Comparison of ENCODE assay signal across 8 cellular contexts in genomic region chr5:273091-273490, GRCh38. TPM values are rescaled to one million over a fixed set of nuclear protein-coding genes. Genes with fewer than 3 reads are reported as not detected.
DNase-seq lines count a peak whose midpoint lies in the region; ATAC-seq and TF ChIP-seq lines count a peak whose summit lies in the region.
"Not testable (repeated sequence)": the region's sequence is repeated elsewhere in the genome, so short reads cannot be mapped to it uniquely, and the experiment has no call there.

No MANE protein-coding gene starts in this region.

- not testable (repeated sequence) for H3K27me3 Mint-ChIP-seq in activated CD8-positive, alpha-beta memory T cell treated with anti-CD3 and anti-CD28 coated beads, Interleukin-2, amount 10 ng/mL, durations not matched to agents 7 days and 5 days; brain; naive thymus-derived CD8-positive, alpha-beta T cell; stimulated activated naive CD8-positive, alpha-beta T cell treated with anti-CD3 and anti-CD28 coated beads, Interleukin-15, Interleukin-2, amounts not matched to agents 100 ng/mL and 50 ng/mL, for 24 hours

- H3K9me3 ChIP-seq in Panc1 (ENCODE audit: control insufficient read depth, insufficient read depth, low read depth, low read length): not testable (repeated sequence)

- H3K4me3 ChIP-seq in HL-60 (replicated peaks; ENCODE audit: insufficient read depth, low read length): peak overlapping the region; percentile 22
- peak overlapping the region; percentile 53 for H3K4me3 ChIP-seq in Panc1 (ENCODE audit: low read depth in 2 of 2, low read length in 2 of 2)
- peak overlapping the region; percentile 24 for H3K4me3 ChIP-seq in fibroblast of mammary gland (ENCODE audit: control insufficient read depth, low read depth, low read length)

- not testable (repeated sequence) for BruUV-seq in Panc1 (replicated peaks; lab: Mats Ljungman, UMichigan)

- not testable (repeated sequence) for TF ChIP-seq CTCF in C4-2B (conservative IDR thresholded peaks at IDR 0.05); HL-60 (IDR thresholded peaks at IDR 0.05; ENCODE audit: insufficient read depth, low read length); Panc1 (IDR thresholded peaks at IDR 0.05); brain (conservative IDR thresholded peaks at IDR 0.05); fibroblast of mammary gland (conservative IDR thresholded peaks at IDR 0.05; ENCODE audit: control insufficient read depth, insufficient read depth, low read depth, low read length)

- H3K27ac ChIP-seq in C4-2B: 0 out of 2 replicates have a peak overlapping the region, but pooled peaks have one; percentile 14
- H3K27ac ChIP-seq in HL-60 (replicated peaks): not testable (repeated sequence)
- H3K27ac ChIP-seq in Panc1 (ENCODE audit: low read length): peak overlapping the region; percentile 34; the same call in 1 of the 2 replicates

- not testable (repeated sequence) for H3K27me3 ChIP-seq in HL-60 (ENCODE audit: insufficient read depth, poor library complexity, severe bottlenecking); Panc1 (ENCODE audit: control insufficient read depth, insufficient read depth, low read length)

- H3K9me3 Mint-ChIP-seq in activated CD8-positive, alpha-beta memory T cell treated with anti-CD3 and anti-CD28 coated beads, Interleukin-2, amount 10 ng/mL, durations not matched to agents 7 days and 5 days (ENCODE audit: low read depth); brain; naive thymus-derived CD8-positive, alpha-beta T cell; stimulated activated naive CD8-positive, alpha-beta T cell treated with anti-CD3 and anti-CD28 coated beads, Interleukin-15, Interleukin-2, amounts not matched to agents 100 ng/mL and 50 ng/mL, for 24 hours: not testable (repeated sequence)

- peak overlapping the region; percentile 58 for H3K27ac Mint-ChIP-seq in activated CD8-positive, alpha-beta memory T cell treated with anti-CD3 and anti-CD28 coated beads, Interleukin-2, amount 10 ng/mL, durations not matched to agents 7 days and 5 days
- H3K27ac Mint-ChIP-seq in brain: peak overlapping the region; percentile 12 to 69 (median 29)
- peak overlapping the region in 9 of 10 donors; percentile 44 to 94 (median 69) for H3K27ac Mint-ChIP-seq in naive thymus-derived CD8-positive, alpha-beta T cell
- H3K27ac Mint-ChIP-seq in stimulated activated naive CD8-positive, alpha-beta T cell treated with anti-CD3 and anti-CD28 coated beads, Interleukin-15, Interleukin-2, amounts not matched to agents 100 ng/mL and 50 ng/mL, for 24 hours: peak overlapping the region; percentile 59

- H3K4me3 Mint-ChIP-seq in activated CD8-positive, alpha-beta memory T cell treated with anti-CD3 and anti-CD28 coated beads, Interleukin-2, amount 10 ng/mL, durations not matched to agents 7 days and 5 days: peak overlapping the region; percentile 83
- peak overlapping the region; percentile 83 to 96 (median 90) for H3K4me3 Mint-ChIP-seq in brain
- H3K4me3 Mint-ChIP-seq in naive thymus-derived CD8-positive, alpha-beta T cell: peak overlapping the region; percentile 66 to 95 (median 77)
- H3K4me3 Mint-ChIP-seq in stimulated activated naive CD8-positive, alpha-beta T cell treated with anti-CD3 and anti-CD28 coated beads, Interleukin-15, Interleukin-2, amounts not matched to agents 100 ng/mL and 50 ng/mL, for 24 hours: peak overlapping the region; percentile 75

- CTCF ChIA-PET in Panc1 (lab: Charles Lee); activated CD8-positive, alpha-beta memory T cell treated with anti-CD3 and anti-CD28 coated beads, Interleukin-2, amount 10 ng/mL, durations not matched to agents 7 days and 5 days (lab: Charles Lee): not testable (repeated sequence)

- peaks cover 15% of the 10 kb centered on the region for H3K36me3 Mint-ChIP-seq in activated CD8-positive, alpha-beta memory T cell treated with anti-CD3 and anti-CD28 coated beads, Interleukin-2, amount 10 ng/mL, durations not matched to agents 7 days and 5 days
- H3K36me3 Mint-ChIP-seq in brain: peaks cover 30% of the 10 kb centered on the region
- H3K36me3 Mint-ChIP-seq in naive thymus-derived CD8-positive, alpha-beta T cell: peaks cover 0 to 40% (median 5%) of the 10 kb centered on the region in 3 donors
- peaks cover 30% of the 10 kb centered on the region for H3K36me3 Mint-ChIP-seq in stimulated activated naive CD8-positive, alpha-beta T cell treated with anti-CD3 and anti-CD28 coated beads, Interleukin-15, Interleukin-2, amounts not matched to agents 100 ng/mL and 50 ng/mL, for 24 hours (ENCODE audit: low read depth)

- in situ Hi-C loops in Panc1 (cut with HindIII; ENCODE audit: low pct_unique_long_range_greater_than_20kb, low sequenced_read_pairs): not testable (repeated sequence)

- POLR2A ChIA-PET in Panc1 (lab: Charles Lee); naive thymus-derived CD8-positive, alpha-beta T cell (lab: Charles Lee): not testable (repeated sequence)

- DNase-seq in HL-60 (ENCODE audit: low read depth in 1 of 2, low spot score in 1 of 2); Panc1 (ENCODE audit: low read depth, low spot score); fibroblast of mammary gland (ENCODE audit: low read depth); naive thymus-derived CD8-positive, alpha-beta T cell: not testable (repeated sequence)
- peak; percentile 33 for DNase-seq in activated CD8-positive, alpha-beta memory T cell treated with anti-CD3 and anti-CD28 coated beads, Interleukin-2, amount 10 ng/mL, durations not matched to agents 7 days and 5 days

- ATAC-seq in Panc1; activated CD8-positive, alpha-beta memory T cell treated with anti-CD3 and anti-CD28 coated beads, Interleukin-2, amount 10 ng/mL, durations not matched to agents 7 days and 5 days; naive thymus-derived CD8-positive, alpha-beta T cell: not testable (repeated sequence)

- not testable (repeated sequence) for H3K4me1 ChIP-seq in Panc1 (ENCODE audit: control insufficient read depth, insufficient read depth, low read length)

- H3K36me3 ChIP-seq in Panc1 (ENCODE audit: control insufficient read depth, insufficient read depth, low read length): peaks cover 11% of the 10 kb centered on the region; the same call in 1 of the 2 replicates

- intact Hi-C loops in Panc1 (cut with micrococcal nuclease; ENCODE audit: unreplicated experiment): not testable (repeated sequence)

- H3K4me1 Mint-ChIP-seq in activated CD8-positive, alpha-beta memory T cell treated with anti-CD3 and anti-CD28 coated beads, Interleukin-2, amount 10 ng/mL, durations not matched to agents 7 days and 5 days: peaks cover 39% of the 10 kb centered on the region
- H3K4me1 Mint-ChIP-seq in brain: peaks cover 35% of the 10 kb centered on the region
- H3K4me1 Mint-ChIP-seq in naive thymus-derived CD8-positive, alpha-beta T cell: peaks cover 13 to 51% (median 39%) of the 10 kb centered on the region in 4 donors
- peaks cover 39% of the 10 kb centered on the region for H3K4me1 Mint-ChIP-seq in stimulated activated naive CD8-positive, alpha-beta T cell treated with anti-CD3 and anti-CD28 coated beads, Interleukin-15, Interleukin-2, amounts not matched to agents 100 ng/mL and 50 ng/mL, for 24 hours (ENCODE audit: low read depth)

RNA-seq across cellular contexts. Expression of gene PDCD6, which starts 1.6 kb away (rescaled TPM):
- total RNA-seq in Panc1 (2021; ENCODE audit: unreplicated experiment): 148 TPM
- 249 TPM for polyA plus RNA-seq in Panc1 (2012; ENCODE audit: insufficient read length)
- total RNA-seq in activated CD8-positive, alpha-beta memory T cell treated with anti-CD3 and anti-CD28 coated beads, Interleukin-2, amount 10 ng/mL, durations not matched to agents 7 days and 5 days: 100 to 1,000 TPM in 1 of 2 experiments, 10 to 100 TPM in 1; 81.7 to 101 TPM
- 163 TPM for polyA plus RNA-seq in brain (ENCODE audit: insufficient read depth, low read depth, low replicate concordance)
- total RNA-seq in naive thymus-derived CD8-positive, alpha-beta T cell: 10 to 100 TPM; 92.5 to 98.2 TPM
- 100 to 1,000 TPM; 183 to 223 (median 211) TPM for polyA plus RNA-seq in naive thymus-derived CD8-positive, alpha-beta T cell

RNA-seq across cellular contexts. Expression of gene AHRR, which starts 48.4 kb away (rescaled TPM):
- total RNA-seq in Panc1 (2021; ENCODE audit: unreplicated experiment): 23.6 TPM
- 29.3 TPM for polyA plus RNA-seq in Panc1 (2012; ENCODE audit: insufficient read length)
- 10 to 100 TPM; 56.8 to 64.0 TPM for total RNA-seq in activated CD8-positive, alpha-beta memory T cell treated with anti-CD3 and anti-CD28 coated beads, Interleukin-2, amount 10 ng/mL, durations not matched to agents 7 days and 5 days
- polyA plus RNA-seq in brain (ENCODE audit: insufficient read depth, low read depth, low replicate concordance): 3.0 TPM
- 1 to 10 TPM; 5.8 to 7.6 TPM for total RNA-seq in naive thymus-derived CD8-positive, alpha-beta T cell
- polyA plus RNA-seq in naive thymus-derived CD8-positive, alpha-beta T cell: under 1 TPM in 2 of 3 donors, not detected in 1; 0.11 to 0.23 TPM

RNA-seq across cellular contexts. Expression of gene SDHA, which starts 55.0 kb away (rescaled TPM):
- 171 TPM for total RNA-seq in Panc1 (2021; ENCODE audit: unreplicated experiment)
- 185 TPM for polyA plus RNA-seq in Panc1 (2012; ENCODE audit: insufficient read length)
- 100 to 1,000 TPM; 201 TPM for total RNA-seq in activated CD8-positive, alpha-beta memory T cell treated with anti-CD3 and anti-CD28 coated beads, Interleukin-2, amount 10 ng/mL, durations not matched to agents 7 days and 5 days
- polyA plus RNA-seq in brain (ENCODE audit: insufficient read depth, low read depth, low replicate concordance): 172 TPM
- 100 to 1,000 TPM; 130 to 137 TPM for total RNA-seq in naive thymus-derived CD8-positive, alpha-beta T cell
- polyA plus RNA-seq in naive thymus-derived CD8-positive, alpha-beta T cell: 100 to 1,000 TPM; 160 to 200 (median 165) TPM

RNA-seq across cellular contexts. Expression of gene CCDC127, which starts 55.1 kb away (rescaled TPM):
- total RNA-seq in Panc1 (2021; ENCODE audit: unreplicated experiment): 8.1 TPM
- 5.5 TPM for polyA plus RNA-seq in Panc1 (2012; ENCODE audit: insufficient read length)
- total RNA-seq in activated CD8-positive, alpha-beta memory T cell treated with anti-CD3 and anti-CD28 coated beads, Interleukin-2, amount 10 ng/mL, durations not matched to agents 7 days and 5 days: 1 to 10 TPM; 4.8 to 6.2 TPM
- polyA plus RNA-seq in brain (ENCODE audit: insufficient read depth, low read depth, low replicate concordance): 7.5 TPM
- total RNA-seq in naive thymus-derived CD8-positive, alpha-beta T cell: 10 to 100 TPM in 1 of 2 experiments, 1 to 10 TPM in 1; 8.4 to 10.1 TPM
- polyA plus RNA-seq in naive thymus-derived CD8-positive, alpha-beta T cell: 1 to 10 TPM; 3.2 to 4.4 (median 3.5) TPM
